ENCODE assay signal across 20 cellular contexts in genomic region chr17:66375121-66375520, GRCh38.
A peak's percentile ranks its signal among the peaks of the same experiment; 100 is the strongest.
DNase-seq lines count a peak whose midpoint lies in the region; ATAC-seq, FAIRE-seq and TF ChIP-seq lines count a peak whose summit lies in the region.
"Had no signal": no experiment of that assay in that cellular context is flagged by ENCODE, and none has a peak within 500 bp of the region (broad histone marks: within the 10 kb centered on the region; RNA-seq: fewer than 3 reads in every experiment).

No MANE protein-coding gene starts in this region.

- H2AFZ ChIP-seq in neural progenitor cell (replicated peaks), result no peak overlapping the region

- no peak overlapping the region for H3K4me2 ChIP-seq in neural progenitor cell

- FAIRE-seq in H54 (lab: Jason Lieb, UNC), result no peak
- FAIRE-seq: A204.1 had no signal

- H3K27ac Mint-ChIP-seq in T-helper 1 cell treated with Interleukin-12 subunit alpha and Interleukin-12 subunit beta and Interleukin-4 antibody, amounts not matched to agents 30 μg/mL and 1 μg/mL, for 36 hours, result peak overlapping the region; percentile 27
- peak overlapping the region; percentile 92 for H3K27ac Mint-ChIP-seq in activated naive CD8-positive, alpha-beta T cell
- no peak overlapping the region for H3K27ac Mint-ChIP-seq in neural progenitor cell
- H3K27ac Mint-ChIP-seq: type B pancreatic cell had no signal

- DNase-seq in T-helper 1 cell (no peak), HT-29 (ENCODE audit: low spot score) (peak; percentile 35), neural progenitor cell (ENCODE audit: low spot score) (no peak), H54 (ENCODE audit: insufficient read length, low spot score) (no peak), upper lobe of right lung (no peak)
- DNase-seq: activated T-cell treated with anti-CD3 and anti-CD28 coated beads, Interleukin-2, amount 50 U/mL, for 4 hours; brain microvascular endothelial cell; GF-D8; HCEC 1CT; Karpas-422; left lung; NCI-H1694 treated with DMSO at 0.1 percent for 48 hours; OCI-M1; right cardiac atrium had no signal

- intact Hi-C loops in upper lobe of right lung (cut with DNase I), result no loop called here

- no peak for TF ChIP-seq CTCF in neural progenitor cell (IDR thresholded peaks at IDR 0.05)
- no peak for TF ChIP-seq CTCF in upper lobe of right lung (IDR thresholded peaks at IDR 0.05)

- no peak for ATAC-seq in HG03342 (IDR thresholded peaks at IDR 0.05; ENCODE audit: unreplicated experiment)
- no peak for ATAC-seq in upper lobe of right lung

- no peaks in the 10 kb centered on the region for H3K79me2 ChIP-seq in neural progenitor cell (ENCODE audit: low read depth)

- H3F3A ChIP-seq in neural progenitor cell (ENCODE audit: low read depth), result peaks cover 15% of the 10 kb centered on the region

- H3K36me3 Mint-ChIP-seq in T-helper 1 cell treated with Interleukin-12 subunit alpha and Interleukin-12 subunit beta and Interleukin-4 antibody, amounts not matched to agents 30 μg/mL and 1 μg/mL, for 36 hours (ENCODE audit: low read depth), result peaks cover 8% of the 10 kb centered on the region
- peaks cover 8% of the 10 kb centered on the region for H3K36me3 Mint-ChIP-seq in activated naive CD8-positive, alpha-beta T cell
- no peaks in the 10 kb centered on the region for H3K36me3 Mint-ChIP-seq in neural progenitor cell
- H3K36me3 Mint-ChIP-seq: type B pancreatic cell had no signal

- H3K27me3 ChIP-seq in neural progenitor cell (peaks cover 16% of the 10 kb centered on the region), upper lobe of right lung (no peaks in the 10 kb centered on the region)
- H3K27me3 ChIP-seq: brain microvascular endothelial cell, left lung had no signal

- H3K4me3 ChIP-seq in neural progenitor cell (no peak overlapping the region), upper lobe of right lung (no peak overlapping the region)
- H3K4me3 ChIP-seq: left lung, SK-N-MC had no signal

- no peaks in the 10 kb centered on the region for H3K9me3 Mint-ChIP-seq in T-helper 1 cell treated with Interleukin-12 subunit alpha and Interleukin-12 subunit beta and Interleukin-4 antibody, amounts not matched to agents 30 μg/mL and 1 μg/mL, for 36 hours
- H3K9me3 Mint-ChIP-seq in activated naive CD8-positive, alpha-beta T cell (ENCODE audit: low read depth), result no peaks in the 10 kb centered on the region
- H3K9me3 Mint-ChIP-seq in neural progenitor cell, result no peaks in the 10 kb centered on the region
- H3K9me3 Mint-ChIP-seq: activated T-cell treated with anti-CD3 and anti-CD28 coated beads, Interleukin-2, amount 50 U/mL, for 4 hours; type B pancreatic cell had no signal

- no peaks in the 10 kb centered on the region for H3K36me3 ChIP-seq in neural progenitor cell
- H3K36me3 ChIP-seq in upper lobe of right lung, result no peaks in the 10 kb centered on the region
- H3K36me3 ChIP-seq: brain microvascular endothelial cell, left lung had no signal

- no peaks in the 10 kb centered on the region for H3K27me3 Mint-ChIP-seq in T-helper 1 cell treated with Interleukin-12 subunit alpha and Interleukin-12 subunit beta and Interleukin-4 antibody, amounts not matched to agents 30 μg/mL and 1 μg/mL, for 36 hours (ENCODE audit: low read depth)
- no peaks in the 10 kb centered on the region for H3K27me3 Mint-ChIP-seq in activated naive CD8-positive, alpha-beta T cell
- H3K27me3 Mint-ChIP-seq in neural progenitor cell (ENCODE audit: insufficient read depth, low read depth), result peaks cover 23% of the 10 kb centered on the region

- H3K4me1 ChIP-seq in neural progenitor cell (peaks cover 17% of the 10 kb centered on the region), upper lobe of right lung (peaks cover 6% of the 10 kb centered on the region)

- H3K27ac ChIP-seq in neural progenitor cell (no peak overlapping the region), upper lobe of right lung (no peak overlapping the region)
- H3K27ac ChIP-seq: brain microvascular endothelial cell, left lung, SK-N-MC had no signal

- peaks cover 8% of the 10 kb centered on the region for H4K20me1 ChIP-seq in neural progenitor cell (ENCODE audit: low read depth)

- H3K9me3 ChIP-seq in neural progenitor cell (ENCODE audit: low read depth) (no peaks in the 10 kb centered on the region), upper lobe of right lung (no peaks in the 10 kb centered on the region)
- H3K9me3 ChIP-seq: left lung had no signal

- no peak overlapping the region for H3K9ac ChIP-seq in neural progenitor cell

- peak overlapping the region; percentile 53 for H3K4me3 Mint-ChIP-seq in T-helper 1 cell treated with Interleukin-12 subunit alpha and Interleukin-12 subunit beta and Interleukin-4 antibody, amounts not matched to agents 30 μg/mL and 1 μg/mL, for 36 hours
- peak overlapping the region; percentile 66 for H3K4me3 Mint-ChIP-seq in activated naive CD8-positive, alpha-beta T cell
- H3K4me3 Mint-ChIP-seq in neural progenitor cell, result peak overlapping the region; percentile 56
- H3K4me3 Mint-ChIP-seq: activated T-cell treated with anti-CD3 and anti-CD28 coated beads, Interleukin-2, amount 50 U/mL, for 4 hours had no signal

- TF ChIP-seq POLR2A in H54 (IDR thresholded peaks at IDR 0.05; ENCODE audit: low read depth, low read length), result no peak

- H3K4me1 Mint-ChIP-seq in T-helper 1 cell treated with Interleukin-12 subunit alpha and Interleukin-12 subunit beta and Interleukin-4 antibody, amounts not matched to agents 30 μg/mL and 1 μg/mL, for 36 hours (ENCODE audit: low read depth), result peaks cover 44% of the 10 kb centered on the region
- H3K4me1 Mint-ChIP-seq in activated naive CD8-positive, alpha-beta T cell (ENCODE audit: low read depth), result peaks cover 81% of the 10 kb centered on the region
- H3K4me1 Mint-ChIP-seq in neural progenitor cell, result peaks cover 36% of the 10 kb centered on the region
